Comparison of ENCODE assay signal across 8 cellular contexts in genomic region chr10:94362360-94363250, GRCh38. TPM values are rescaled to one million over a fixed set of nuclear protein-coding genes. Genes with fewer than 3 reads are reported as not detected.
DNase-seq lines count a peak whose midpoint lies in the region; ATAC-seq and TF ChIP-seq lines count a peak whose summit lies in the region.

NOC3L (minus strand) TSS chr10:94362939; CDS start chr10:94362838, 101 bp downstream.

- H3K36me3 ChIP-seq in spleen = peaks cover 0 to 31% (median 5%) of the 10 kb centered on the region in 6 donors

- H3K4me3 Mint-ChIP-seq in activated B cell treated with CpG ODN at 0.5 μM for 24 hours = peak within 1 kb of the TSS; percentile 98

- H3K4me1 ChIP-seq in spleen = peaks cover 12 to 52% (median 25%) of the 10 kb centered on the region in 6 donors

- no peaks in the 10 kb centered on the region for H3K9me3 ChIP-seq in spleen

- no peaks in the 10 kb centered on the region for H3K9me3 Mint-ChIP-seq in activated B cell treated with CpG ODN at 0.5 μM for 24 hours

- ATAC-seq in GM18907 (IDR thresholded peaks at IDR 0.05; ENCODE audit: unreplicated experiment) (peak; percentile 99), HG03159 (IDR thresholded peaks at IDR 0.05; ENCODE audit: unreplicated experiment) (peak; percentile 99), activated B cell treated with CpG ODN at 0.5 μM for 24 hours (ENCODE audit: low read depth) (peak; percentile 93)

- H3K4me1 Mint-ChIP-seq in activated B cell treated with CpG ODN at 0.5 μM for 24 hours = peaks cover 43% of the 10 kb centered on the region

- POLR2A ChIA-PET in activated B cell treated with CpG ODN at 0.5 μM for 24 hours (lab: Charles Lee) = interaction anchor here (0.7 to 2.9 kb wide), 9 partner anchors 10 to 660 kb away, joined by 3 to 52 read pairs (median 4); partner anchors contain the start of genes FRA10AC1, HELLS and TBC1D12

- peak; percentile 69 for DNase-seq in AG09309 (ENCODE audit: low read depth)
- DNase-seq in NCI-H226 = peak; percentile 93
- DNase-seq in activated B cell treated with CpG ODN at 0.5 μM for 24 hours = peak; percentile 96
- peak; percentile 90 for DNase-seq in central memory CD4-positive, alpha-beta T cell
- DNase-seq in inferior parietal cortex (ENCODE audit: extremely low spot score) = peak; percentile 98
- peak; percentile 99 for DNase-seq in spleen

- H3K36me3 Mint-ChIP-seq in activated B cell treated with CpG ODN at 0.5 μM for 24 hours (ENCODE audit: low read depth) = peaks cover 40% of the 10 kb centered on the region

- CTCF ChIA-PET in activated B cell treated with CpG ODN at 0.5 μM for 24 hours (lab: Charles Lee) = interaction anchor here (0.6 to 2.5 kb wide), 9 partner anchors 9 to 84 kb away, joined by 3 to 8 read pairs (median 5); partner anchors contain the start of gene TBC1D12

- 0 to 1% (median 1%) methylated on average over 42 to 55 of the region's 55 CpGs for WGBS in spleen, 5 donors

- TF ChIP-seq CTCF in AG09309 (IDR thresholded peaks at IDR 0.05; ENCODE audit: control insufficient read depth, insufficient read depth, low read depth, low read length, missing control alignments) = peak; percentile 78
- peak; percentile 34 for TF ChIP-seq CTCF in activated B cell treated with CpG ODN at 0.5 μM for 24 hours (IDR thresholded peaks at IDR 0.05)
- TF ChIP-seq CTCF in spleen (IDR thresholded peaks at IDR 0.05 in 8 of 11, conservative IDR thresholded peaks at IDR 0.05 in 3 of 11) = peak; percentile 51 to 94 (median 91)

- intact Hi-C loops in activated B cell treated with CpG ODN at 0.5 μM for 24 hours (cut with micrococcal nuclease) (loop anchor here (1.0 kb wide), 5 partner anchors 18 to 660 kb away; partner anchors contain the start of genes FRA10AC1 and HELLS), spleen (cut with DNase I; ENCODE audit: low total_unique reads) (no loop called here)

- peak within 1 kb of the TSS; percentile 49 to 87 (median 80) for H3K27ac ChIP-seq in spleen

- H3K27ac Mint-ChIP-seq in activated B cell treated with CpG ODN at 0.5 μM for 24 hours = peak within 1 kb of the TSS; percentile 99

- H3K4me3 ChIP-seq in AG09309 (ENCODE audit: control insufficient read depth, low read depth, low read length) = peak within 1 kb of the TSS; percentile 79
- H3K4me3 ChIP-seq in spleen = peak within 1 kb of the TSS; percentile 63 to 91 (median 72)

- H3K27me3 Mint-ChIP-seq in activated B cell treated with CpG ODN at 0.5 μM for 24 hours = peaks cover 12% of the 10 kb centered on the region

- no peaks in the 10 kb centered on the region for H3K27me3 ChIP-seq in spleen (replicated peaks in 1 of 7)

- TF ChIP-seq POLR2A in spleen (IDR thresholded peaks at IDR 0.05) = peak in 1 of 3 donors; percentile 44

RNA-seq across cellular contexts. Expression of gene NOC3L, which starts in this region (rescaled TPM):
- total RNA-seq in activated B cell treated with CpG ODN at 0.5 μM for 24 hours = 46.7 and 50.8 TPM in 2 replicates
- 10 to 100 TPM; 21.7 to 29.6 (median 26.8) TPM for total RNA-seq in spleen
- 10 to 100 TPM in 2 of 3 donors, 1 to 10 TPM in 1; 9.8 to 12.3 (median 11.0) TPM for polyA plus RNA-seq in spleen

Comparison
In these comparisons a context has a peak if more than half of its experiments do, and no peak if none do; other contexts are left out.
1. Peak in every context shown above with its lines: DNase-seq, ATAC-seq, H3K4me3 ChIP-seq and H3K27ac ChIP-seq.
2. CTCF ChIP-seq: peak in every context shown above with its lines; median percentile 91 in spleen; 78 in AG09309; 34 in activated B cell treated with CpG ODN at 0.5 μM for 24 hours.